Comparison of ENCODE assay signal across 8 cellular contexts in the genomic region with DNA sequence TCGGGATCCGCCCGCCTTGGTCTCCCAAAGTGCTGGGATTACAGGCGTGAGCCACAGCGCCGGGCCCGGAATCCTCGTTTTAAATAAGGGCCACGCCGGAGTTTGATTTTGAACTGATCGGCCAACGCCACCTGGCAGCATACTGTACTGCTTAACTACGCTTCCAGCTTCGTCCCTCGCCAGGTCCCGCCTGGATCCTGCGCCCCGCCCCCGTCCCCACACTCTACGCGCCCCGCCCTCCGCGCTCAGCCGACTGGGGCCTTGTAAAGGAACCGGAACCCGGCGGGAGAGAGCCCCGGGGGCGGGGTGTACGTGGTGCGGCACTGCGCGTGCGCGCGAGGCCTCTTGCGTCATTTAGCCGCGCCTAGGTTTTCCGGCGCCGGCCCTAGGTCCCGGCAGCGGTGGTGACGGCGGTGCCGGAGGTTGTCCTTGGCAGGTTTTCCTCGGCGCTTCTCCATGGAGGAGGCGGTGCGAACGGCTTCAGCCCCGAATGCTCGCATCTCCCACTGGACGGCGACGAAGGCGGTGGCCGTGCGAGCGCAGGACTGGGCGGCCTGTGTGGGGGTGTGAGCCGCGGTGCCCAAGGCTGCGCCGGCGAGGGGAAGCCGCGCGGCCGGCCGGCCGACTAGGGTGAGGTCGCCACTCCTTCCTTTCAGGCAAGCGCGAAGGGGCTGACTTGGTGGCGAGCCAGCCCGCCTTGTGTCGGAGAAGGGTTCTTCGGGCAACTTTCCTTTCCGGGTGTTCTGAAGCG. TPM values are rescaled to one million over a fixed set of nuclear protein-coding genes. Genes with fewer than 3 reads are reported as not detected.
DNase-seq lines count a peak whose midpoint lies in the region; ATAC-seq and TF ChIP-seq lines count a peak whose summit lies in the region.

A gene (plus strand): TSS at position 375 of the 751 bp plus-strand sequence. CDS start 13,066 bp downstream, outside the sequence.

- H3K9me3 Mint-ChIP-seq in activated T-cell treated with anti-CD3 and anti-CD28 coated beads, Interleukin-2, amount 50 U/mL, for 24 hours: peaks cover 2% of the 10 kb centered on the region

- TF ChIP-seq POLR2A in erythroblast (IDR thresholded peaks at IDR 0.05; ENCODE audit: low read length): peak; percentile 90

- peak within 1 kb of the TSS; percentile 85 for H3K4me3 ChIP-seq in mucosa of stomach (ENCODE audit: low read length)

- peak within 1 kb of the TSS; percentile 96 for H3K4me3 Mint-ChIP-seq in activated T-cell treated with anti-CD3 and anti-CD28 coated beads, Interleukin-2, amount 50 U/mL, for 24 hours

- peaks cover 32% of the 10 kb centered on the region for H3K4me1 Mint-ChIP-seq in activated T-cell treated with anti-CD3 and anti-CD28 coated beads, Interleukin-2, amount 50 U/mL, for 24 hours (ENCODE audit: low read depth)

- no peaks in the 10 kb centered on the region for H3K27me3 ChIP-seq in mucosa of stomach (ENCODE audit: control insufficient read depth, insufficient read depth, low read length)

- in situ Hi-C loops in KBM-7 (cut with MboI; ENCODE audit: low pct_unique_long_range_greater_than_20kb, low sequenced_read_pairs): no loop called here

- DNase-seq in DMS153 treated with DMSO at 0.1 percent for 48 hours (lab: John Stamatoyannopoulos, UW; ENCODE audit: unreplicated experiment): peak; percentile 79
- DNase-seq in KBM-7: peak; percentile 98
- DNase-seq in activated T-cell treated with anti-CD3 and anti-CD28 coated beads, Interleukin-2, amount 50 U/mL, for 24 hours: peak; percentile 100
- peak; percentile 98 to 99 for DNase-seq in erythroblast (lab: John Stamatoyannopoulos, UW)
- peak; percentile 98 to 99 for DNase-seq in stimulated activated CD8-positive, alpha-beta memory T cell treated with anti-CD3 and anti-CD28 coated beads, Interleukin-7, amount 100 ng/mL, for 1 hour (ENCODE audit: low read depth in 2 of 2)

- H3K9ac ChIP-seq in mucosa of stomach (ENCODE audit: low read length): peak within 1 kb of the TSS; percentile 86

- H3K36me3 Mint-ChIP-seq in activated T-cell treated with anti-CD3 and anti-CD28 coated beads, Interleukin-2, amount 50 U/mL, for 24 hours (ENCODE audit: low read depth): peaks cover 50% of the 10 kb centered on the region

- H3K27me3 Mint-ChIP-seq in activated T-cell treated with anti-CD3 and anti-CD28 coated beads, Interleukin-2, amount 50 U/mL, for 24 hours: no peaks in the 10 kb centered on the region

- peaks cover 6% of the 10 kb centered on the region for H3K4me1 ChIP-seq in mucosa of stomach (ENCODE audit: control insufficient read depth, insufficient read depth, low read length)

- no peaks in the 10 kb centered on the region for H3K36me3 ChIP-seq in mucosa of stomach (ENCODE audit: control insufficient read depth, insufficient read depth, low read length)

- ATAC-seq in GM21717 (IDR thresholded peaks at IDR 0.05; ENCODE audit: unreplicated experiment): peak; percentile 75

- H3K9me3 ChIP-seq in mucosa of stomach (ENCODE audit: control insufficient read depth, low read length): no peaks in the 10 kb centered on the region

- peak within 1 kb of the TSS; percentile 96 for H3K27ac Mint-ChIP-seq in activated T-cell treated with anti-CD3 and anti-CD28 coated beads, Interleukin-2, amount 50 U/mL, for 24 hours

TF ChIP-seq in PFSK-1, 5 proteins besides CTCF, POLR2A, EP300 and RAD21:
- TF ChIP-seq TAF1 (IDR thresholded peaks at IDR 0.05; ENCODE audit: borderline replicate concordance, insufficient read depth, low read length) (0 out of 2 replicates have a peak, but pooled peaks have one; percentile 77), FOXP2 (optimal IDR thresholded peaks at IDR 0.05; ENCODE audit: borderline replicate concordance, extremely low read depth, extremely low read length, insufficient read depth) (peak; percentile 63), SIN3A (IDR thresholded peaks at IDR 0.05; ENCODE audit: borderline replicate concordance, insufficient read depth, low read length) (no peak), POLR2AphosphoS5 (IDR thresholded peaks at IDR 0.05; ENCODE audit: low read depth, low read length) (peak; percentile 63; the same call in 1 of the 2 replicates)
- TF ChIP-seq, protein P1, sequence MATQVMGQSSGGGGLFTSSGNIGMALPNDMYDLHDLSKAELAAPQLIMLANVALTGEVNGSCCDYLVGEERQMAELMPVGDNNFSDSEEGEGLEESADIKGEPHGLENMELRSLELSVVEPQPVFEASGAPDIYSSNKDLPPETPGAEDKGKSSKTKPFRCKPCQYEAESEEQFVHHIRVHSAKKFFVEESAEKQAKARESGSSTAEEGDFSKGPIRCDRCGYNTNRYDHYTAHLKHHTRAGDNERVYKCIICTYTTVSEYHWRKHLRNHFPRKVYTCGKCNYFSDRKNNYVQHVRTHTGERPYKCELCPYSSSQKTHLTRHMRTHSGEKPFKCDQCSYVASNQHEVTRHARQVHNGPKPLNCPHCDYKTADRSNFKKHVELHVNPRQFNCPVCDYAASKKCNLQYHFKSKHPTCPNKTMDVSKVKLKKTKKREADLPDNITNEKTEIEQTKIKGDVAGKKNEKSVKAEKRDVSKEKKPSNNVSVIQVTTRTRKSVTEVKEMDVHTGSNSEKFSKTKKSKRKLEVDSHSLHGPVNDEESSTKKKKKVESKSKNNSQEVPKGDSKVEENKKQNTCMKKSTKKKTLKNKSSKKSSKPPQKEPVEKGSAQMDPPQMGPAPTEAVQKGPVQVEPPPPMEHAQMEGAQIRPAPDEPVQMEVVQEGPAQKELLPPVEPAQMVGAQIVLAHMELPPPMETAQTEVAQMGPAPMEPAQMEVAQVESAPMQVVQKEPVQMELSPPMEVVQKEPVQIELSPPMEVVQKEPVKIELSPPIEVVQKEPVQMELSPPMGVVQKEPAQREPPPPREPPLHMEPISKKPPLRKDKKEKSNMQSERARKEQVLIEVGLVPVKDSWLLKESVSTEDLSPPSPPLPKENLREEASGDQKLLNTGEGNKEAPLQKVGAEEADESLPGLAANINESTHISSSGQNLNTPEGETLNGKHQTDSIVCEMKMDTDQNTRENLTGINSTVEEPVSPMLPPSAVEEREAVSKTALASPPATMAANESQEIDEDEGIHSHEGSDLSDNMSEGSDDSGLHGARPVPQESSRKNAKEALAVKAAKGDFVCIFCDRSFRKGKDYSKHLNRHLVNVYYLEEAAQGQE (IDR thresholded peaks at IDR 0.05; ENCODE audit: insufficient read depth in 1 of 2, low read depth in 2 of 2, low read length in 2 of 2): no peak

RNA-seq across cellular contexts. Expression of the gene that starts here (rescaled TPM):
- polyA plus RNA-seq in PFSK-1 (2012; ENCODE audit: insufficient read length, low read depth): 73.7 TPM

Comparison
In these comparisons a context has a peak if more than half of its experiments do, and no peak if none do; other contexts are left out.
1. Peak in every context shown above with its lines: DNase-seq, ATAC-seq and H3K4me3 ChIP-seq.